In the genomic region with DNA sequence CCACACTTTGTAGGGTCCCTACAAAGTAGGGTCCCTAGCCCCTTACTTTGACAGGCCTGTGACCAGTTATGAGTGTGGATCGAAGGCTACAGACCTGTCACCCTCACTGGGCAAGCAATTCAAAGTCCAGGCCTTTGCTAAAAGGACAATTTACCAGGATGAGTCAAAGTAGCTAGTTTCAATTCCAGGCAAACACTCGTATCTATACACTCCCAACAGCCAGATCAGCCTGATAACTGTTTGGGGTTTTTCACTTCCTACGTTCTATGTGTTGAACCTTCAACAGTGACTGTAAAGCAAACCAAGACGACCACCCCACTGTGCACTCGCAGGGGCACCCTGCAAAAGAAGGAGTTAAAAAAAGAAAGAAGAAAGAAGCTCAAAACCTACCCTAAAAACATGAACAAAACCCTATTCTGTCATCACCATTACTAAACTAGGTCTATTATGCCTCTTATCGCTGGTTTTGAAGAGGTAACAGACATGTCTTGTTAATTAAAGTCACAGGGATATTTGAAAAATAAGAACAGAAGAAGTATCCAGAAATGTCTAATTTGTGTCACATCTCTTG, we compare ENCODE assay signal across 1 cellular context.
TF ChIP-seq lines count a peak whose summit lies in the region.

No MANE protein-coding gene starts in this region.

TF ChIP-seq in SK-N-SH, 30 proteins besides CTCF, POLR2A, EP300 and RAD21:
- TF ChIP-seq, protein P1, sequence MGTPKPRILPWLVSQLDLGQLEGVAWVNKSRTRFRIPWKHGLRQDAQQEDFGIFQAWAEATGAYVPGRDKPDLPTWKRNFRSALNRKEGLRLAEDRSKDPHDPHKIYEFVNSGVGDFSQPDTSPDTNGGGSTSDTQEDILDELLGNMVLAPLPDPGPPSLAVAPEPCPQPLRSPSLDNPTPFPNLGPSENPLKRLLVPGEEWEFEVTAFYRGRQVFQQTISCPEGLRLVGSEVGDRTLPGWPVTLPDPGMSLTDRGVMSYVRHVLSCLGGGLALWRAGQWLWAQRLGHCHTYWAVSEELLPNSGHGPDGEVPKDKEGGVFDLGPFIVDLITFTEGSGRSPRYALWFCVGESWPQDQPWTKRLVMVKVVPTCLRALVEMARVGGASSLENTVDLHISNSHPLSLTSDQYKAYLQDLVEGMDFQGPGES (IDR thresholded peaks at IDR 0.05; ENCODE audit: low read depth, low read length), result no peak
- TF ChIP-seq TAF1 (IDR thresholded peaks at IDR 0.05; ENCODE audit: borderline replicate concordance, low read depth, low read length), result no peak
- no peak for TF ChIP-seq FOXM1 (IDR thresholded peaks at IDR 0.05; ENCODE audit: low read depth)
- no peak for TF ChIP-seq RCOR1 (IDR thresholded peaks at IDR 0.05; ENCODE audit: low read length)
- no peak for TF ChIP-seq NFIC (IDR thresholded peaks at IDR 0.05; ENCODE audit: borderline replicate concordance)
- TF ChIP-seq, protein P2, sequence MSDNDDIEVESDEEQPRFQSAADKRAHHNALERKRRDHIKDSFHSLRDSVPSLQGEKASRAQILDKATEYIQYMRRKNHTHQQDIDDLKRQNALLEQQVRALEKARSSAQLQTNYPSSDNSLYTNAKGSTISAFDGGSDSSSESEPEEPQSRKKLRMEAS (IDR thresholded peaks at IDR 0.05; ENCODE audit: low read depth), result no peak
- no peak for TF ChIP-seq MXI1 (IDR thresholded peaks at IDR 0.05; ENCODE audit: low read depth, low read length)
- no peak for TF ChIP-seq JUND (IDR thresholded peaks at IDR 0.05)
